Comparison of ENCODE assay signal across 1 cellular context in the genomic region with DNA sequence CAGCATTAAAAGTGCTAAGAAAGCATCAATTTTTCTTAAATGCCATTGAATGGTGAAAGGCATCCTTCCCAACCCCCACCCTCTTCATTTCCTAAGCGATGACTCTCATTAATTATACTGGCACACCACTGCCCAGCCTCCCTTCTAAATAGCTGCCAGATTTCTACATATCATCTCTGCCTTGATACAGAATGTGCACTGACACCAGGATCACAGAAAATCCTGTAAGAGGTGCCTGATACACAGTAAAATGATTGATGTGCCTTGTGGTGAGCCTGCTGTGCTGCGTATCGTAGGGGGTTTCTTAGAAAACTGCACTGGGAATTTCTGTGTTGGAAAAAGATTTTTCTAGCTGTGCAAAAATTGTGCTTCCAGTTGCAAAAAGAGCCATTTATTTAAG.
TF ChIP-seq lines count a peak whose summit lies in the region.

No MANE protein-coding gene starts in this region.

TF ChIP-seq in HepG2, 621 proteins besides CTCF, POLR2A, EP300 and RAD21:
- TF ChIP-seq ZBTB1 (CRISPR knock-in tag; IDR thresholded peaks at IDR 0.05; ENCODE audit: borderline replicate concordance) (no peak), ZNF577 (CRISPR knock-in tag; IDR thresholded peaks at IDR 0.05; ENCODE audit: borderline replicate concordance, low read depth) (no peak), MZF1 (CRISPR knock-in tag; IDR thresholded peaks at IDR 0.05; ENCODE audit: borderline replicate concordance) (no peak)
- TF ChIP-seq, protein P1, sequence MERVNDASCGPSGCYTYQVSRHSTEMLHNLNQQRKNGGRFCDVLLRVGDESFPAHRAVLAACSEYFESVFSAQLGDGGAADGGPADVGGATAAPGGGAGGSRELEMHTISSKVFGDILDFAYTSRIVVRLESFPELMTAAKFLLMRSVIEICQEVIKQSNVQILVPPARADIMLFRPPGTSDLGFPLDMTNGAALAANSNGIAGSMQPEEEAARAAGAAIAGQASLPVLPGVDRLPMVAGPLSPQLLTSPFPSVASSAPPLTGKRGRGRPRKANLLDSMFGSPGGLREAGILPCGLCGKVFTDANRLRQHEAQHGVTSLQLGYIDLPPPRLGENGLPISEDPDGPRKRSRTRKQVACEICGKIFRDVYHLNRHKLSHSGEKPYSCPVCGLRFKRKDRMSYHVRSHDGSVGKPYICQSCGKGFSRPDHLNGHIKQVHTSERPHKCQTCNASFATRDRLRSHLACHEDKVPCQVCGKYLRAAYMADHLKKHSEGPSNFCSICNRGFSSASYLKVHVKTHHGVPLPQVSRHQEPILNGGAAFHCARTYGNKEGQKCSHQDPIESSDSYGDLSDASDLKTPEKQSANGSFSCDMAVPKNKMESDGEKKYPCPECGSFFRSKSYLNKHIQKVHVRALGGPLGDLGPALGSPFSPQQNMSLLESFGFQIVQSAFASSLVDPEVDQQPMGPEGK (CRISPR knock-in tag; IDR thresholded peaks at IDR 0.05): no peak
- TF ChIP-seq, protein P2, sequence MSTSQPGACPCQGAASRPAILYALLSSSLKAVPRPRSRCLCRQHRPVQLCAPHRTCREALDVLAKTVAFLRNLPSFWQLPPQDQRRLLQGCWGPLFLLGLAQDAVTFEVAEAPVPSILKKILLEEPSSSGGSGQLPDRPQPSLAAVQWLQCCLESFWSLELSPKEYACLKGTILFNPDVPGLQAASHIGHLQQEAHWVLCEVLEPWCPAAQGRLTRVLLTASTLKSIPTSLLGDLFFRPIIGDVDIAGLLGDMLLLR (CRISPR knock-in tag; IDR thresholded peaks at IDR 0.05): no peak
